ENCODE assay signal across 11 cellular contexts in the genomic region with DNA sequence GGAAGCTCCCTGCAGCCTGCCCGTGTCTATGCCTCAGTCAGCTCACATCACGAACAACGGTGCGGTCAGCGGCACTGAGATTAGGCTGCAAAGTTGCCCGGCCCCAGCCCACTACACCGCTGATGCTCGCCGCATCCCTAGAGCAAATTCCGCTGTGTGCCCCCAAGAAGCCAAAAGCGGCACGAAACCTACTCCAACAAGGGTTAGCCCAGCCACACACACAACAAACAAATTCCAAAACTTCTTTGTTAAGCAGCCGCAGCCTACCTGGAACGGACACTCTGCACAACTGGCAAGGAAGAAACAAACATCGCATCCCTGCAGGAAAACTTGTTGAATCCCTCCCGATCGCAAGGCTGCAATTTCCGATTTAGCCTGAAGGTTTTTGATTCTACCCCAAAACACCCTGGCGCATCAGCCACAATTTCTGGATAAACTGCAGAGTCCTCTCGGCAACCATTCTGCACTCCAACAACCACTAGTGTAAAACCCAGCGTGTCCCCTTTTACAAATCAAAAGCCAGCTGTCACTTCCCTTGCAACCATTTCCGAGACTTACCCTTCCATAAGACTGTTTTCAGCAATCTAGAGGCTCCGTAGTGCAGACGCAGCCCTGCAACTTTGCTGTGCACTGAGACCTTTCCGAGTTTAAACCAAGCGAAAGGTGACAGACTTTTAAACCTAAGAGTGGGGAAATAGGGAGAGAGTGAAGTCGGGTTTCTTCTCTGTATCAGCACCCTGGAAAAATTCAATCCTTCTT. TPM values are rescaled to one million over a fixed set of nuclear protein-coding genes. Genes with fewer than 3 reads are reported as not detected.
DNase-seq lines count a peak whose midpoint lies in the region; ATAC-seq and TF ChIP-seq lines count a peak whose summit lies in the region.
"Had no signal": no experiment of that assay in that cellular context is flagged by ENCODE, and none has a peak within 500 bp of the region (broad histone marks: within the 10 kb centered on the region; RNA-seq: fewer than 3 reads in every experiment).

No MANE protein-coding gene starts in this region.

- no peak overlapping the region for H2AFZ ChIP-seq in fibroblast of lung (ENCODE audit: low read length)
- H2AFZ ChIP-seq in osteoblast (ENCODE audit: low read length) = no peak overlapping the region

- H3K9ac ChIP-seq in NT2/D1 (ENCODE audit: insufficient read length, low read depth) (peak overlapping the region; percentile 79), fibroblast of lung (ENCODE audit: insufficient read depth, low read length) (no peak overlapping the region)

- H3K27ac ChIP-seq in fibroblast of lung (ENCODE audit: insufficient read depth, low read length) = no peak overlapping the region
- no peak overlapping the region for H3K27ac ChIP-seq in osteoblast (ENCODE audit: low read depth, low read length)

- H3K9me3 ChIP-seq in NT2/D1 (ENCODE audit: insufficient read depth, low read length) (no peaks in the 10 kb centered on the region; the same call in 1 of the 2 replicates), fibroblast of lung (ENCODE audit: control insufficient read depth, insufficient read depth, low read depth, low read length) (no peaks in the 10 kb centered on the region), osteoblast (ENCODE audit: low read depth, low read length) (no peaks in the 10 kb centered on the region)

- H3K27me3 ChIP-seq in NT2/D1 (ENCODE audit: insufficient read depth, insufficient read length) (peaks cover 52% of the 10 kb centered on the region), fibroblast of lung (ENCODE audit: control insufficient read depth, insufficient read depth, low read length) (no peaks in the 10 kb centered on the region), osteoblast (ENCODE audit: insufficient read depth, low read length) (no peaks in the 10 kb centered on the region)

- H3K79me2 ChIP-seq in fibroblast of lung (ENCODE audit: control insufficient read depth, insufficient read depth, low read length) = no peaks in the 10 kb centered on the region
- H3K79me2 ChIP-seq in osteoblast (ENCODE audit: insufficient read depth, low read length) = no peaks in the 10 kb centered on the region

- H3K4me3 ChIP-seq in NT2/D1 (ENCODE audit: insufficient read length, low read depth) (peak overlapping the region; percentile 71), fibroblast of lung (replicated peaks in 1 of 4; ENCODE audit: control extremely low read depth in 1 of 4, insufficient read depth in 1 of 4, low read depth in 3 of 4, low read length in 4 of 4) (peak overlapping the region in 1 of 4 experiments; percentile 64), osteoblast (ENCODE audit: insufficient read depth, low read length) (no peak overlapping the region)

- DNase-seq in D341Med (ENCODE audit: low spot score) = peak; percentile 26
- no peak for DNase-seq in NT2/D1 (ENCODE audit: low read depth, low spot score)
- DNase-seq in fibroblast of lung (ENCODE audit: low read depth in 2 of 2) = peak; percentile 22 to 34
- peak; percentile 25 for DNase-seq in osteoblast (ENCODE audit: insufficient read length, low spot score, missing footprints)
- no peak for DNase-seq in HUDEP-2 (lab: John Stamatoyannopoulos, UW; ENCODE audit: unreplicated experiment in 76 of 76)
- DNase-seq in middle frontal gyrus (ENCODE audit: extremely low spot score, low spot score) = no peak
- DNase-seq in SKM-1 (lab: John Stamatoyannopoulos, UW; ENCODE audit: unreplicated experiment) = no peak
- DNase-seq: activated B cell treated with CpG ODN at 0.5 μM for 24 hours; CD4-positive, alpha-beta T cell; effector memory CD8-positive, alpha-beta T cell had no signal

- no peaks in the 10 kb centered on the region for H4K20me1 ChIP-seq in fibroblast of lung (ENCODE audit: control insufficient read depth, extremely low read depth, insufficient read depth, low read length)
- no peaks in the 10 kb centered on the region for H4K20me1 ChIP-seq in osteoblast (ENCODE audit: insufficient read depth, low read length)

- H3K36me3 ChIP-seq in NT2/D1 (ENCODE audit: insufficient read depth, insufficient read length, low read length) (no peaks in the 10 kb centered on the region), fibroblast of lung (ENCODE audit: control insufficient read depth, insufficient read depth, low read length) (no peaks in the 10 kb centered on the region), osteoblast (ENCODE audit: insufficient read depth, low read length) (no peaks in the 10 kb centered on the region)

- H3K4me2 ChIP-seq in fibroblast of lung (ENCODE audit: extremely low read depth, insufficient read depth, low read length) (no peak overlapping the region), osteoblast (ENCODE audit: insufficient read depth, low read length) (no peak overlapping the region)

- ATAC-seq in HG02970 (IDR thresholded peaks at IDR 0.05; ENCODE audit: low FRiP score, unreplicated experiment) = no peak
- ATAC-seq: effector memory CD8-positive, alpha-beta T cell had no signal

- H3K4me1 ChIP-seq in NT2/D1 (ENCODE audit: insufficient read depth, insufficient read length) (peaks cover 4% of the 10 kb centered on the region), fibroblast of lung (ENCODE audit: control insufficient read depth, extremely low read depth, insufficient read depth, low read length) (no peaks in the 10 kb centered on the region), osteoblast (ENCODE audit: insufficient read depth, low read length) (no peaks in the 10 kb centered on the region)

- TF ChIP-seq CTCF in fibroblast of lung (conservative IDR thresholded peaks at IDR 0.05 in 1 of 2, IDR thresholded peaks at IDR 0.05 in 1 of 2; ENCODE audit: low read depth in 1 of 2, low read length in 2 of 2) (peak in 1 of 2 donors; percentile 28), osteoblast (IDR thresholded peaks at IDR 0.05; ENCODE audit: extremely low read depth, low read depth, low read length) (no peak)

RNA-seq across cellular contexts. Expression of a gene that starts 0.4 kb away (rescaled TPM):
- total RNA-seq in fibroblast of lung = 58.8 and 104 TPM in 2 replicates
- 51.2 and 53.8 TPM in 2 replicates for polyA plus RNA-seq in fibroblast of lung
- polyA plus RNA-seq in fibroblast of lung (2012) = 42.8 and 43.4 TPM in 2 replicates
- 47.3 and 52.7 TPM in 2 replicates for polyA minus RNA-seq in fibroblast of lung (ENCODE audit: low replicate concordance)
- 52.2 and 69.8 TPM in 2 replicates for total RNA-seq in osteoblast

Comparison
In these comparisons a context has a peak if more than half of its experiments do, and no peak if none do; other contexts are left out.
1. DNase-seq: peak in D341Med (single experiment), fibroblast of lung (2 of 2) and osteoblast (single experiment); none in NT2/D1 (single experiment), HUDEP-2 (0 of 76), middle frontal gyrus (single experiment) and SKM-1 (single experiment).